Comparison of ENCODE assay signal across 14 cellular contexts in the genomic region with DNA sequence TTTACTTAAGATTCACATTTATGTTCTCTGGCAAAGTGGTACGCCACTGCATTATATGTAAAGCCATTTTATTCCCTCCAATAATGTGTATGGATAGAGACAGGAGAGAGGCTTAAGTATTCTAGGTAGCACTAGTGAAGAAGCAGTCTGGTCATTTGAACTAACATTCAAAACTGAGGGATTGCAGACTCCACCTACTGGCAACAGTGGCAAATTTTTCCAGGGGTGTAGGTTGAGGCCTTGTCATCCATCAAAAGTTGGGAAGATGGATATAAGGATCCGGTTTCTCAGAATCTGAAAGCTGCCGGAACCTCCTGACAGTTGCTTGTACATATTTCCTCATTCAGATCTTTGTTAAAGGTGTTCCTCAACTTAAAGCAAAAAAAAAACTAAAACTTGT.
A peak's percentile ranks its signal among the peaks of the same experiment; 100 is the strongest.
DNase-seq lines count a peak whose midpoint lies in the region; ATAC-seq and TF ChIP-seq lines count a peak whose summit lies in the region.
"Had no signal": no experiment of that assay in that cellular context is flagged by ENCODE, and none has a peak within 500 bp of the region (broad histone marks: within the 10 kb centered on the region; RNA-seq: fewer than 3 reads in every experiment).

No MANE protein-coding gene starts in this region.

- peak; percentile 50 for DNase-seq in DMS53 (lab: John Stamatoyannopoulos, UW)
- no peak for DNase-seq in DMS53 treated with DMSO at 0.1 percent for 48 hours (lab: John Stamatoyannopoulos, UW; ENCODE audit: unreplicated experiment)
- no peak for DNase-seq in DND-41
- no peak for DNase-seq in PC-9
- peak; percentile 24 for DNase-seq in iPS-NIHi11 (ENCODE audit: low spot score)
- no peak for DNase-seq in GM10248 (ENCODE audit: extremely low spot score)
- no peak for DNase-seq in hypothalamus (lab: John Stamatoyannopoulos, UW)
- DNase-seq in activated CD8-positive, alpha-beta memory T cell treated with anti-CD3 and anti-CD28 coated beads for 24 hours = no peak
- DNase-seq: activated naive CD8-positive, alpha-beta T cell treated with anti-CD3 and anti-CD28 coated beads, Interleukin-2, amount 10 ng/mL, durations not matched to agents 7 days and 5 days; esophagus squamous epithelium; NCI-H510A treated with DMSO at 0.1 percent for 48 hours; stimulated activated CD8-positive, alpha-beta memory T cell treated with anti-CD3 and anti-CD28 coated beads, Interleukin-4, amount 100 ng/mL, for 48 hours; transverse colon had no signal

- ATAC-seq in DND-41 (ENCODE audit: insufficient read depth, low read depth) = no peak

- H3K36me3 ChIP-seq in DND-41 (ENCODE audit: insufficient read depth, low read length) (no peaks in the 10 kb centered on the region), PC-9 (ENCODE audit: low read depth) (no peaks in the 10 kb centered on the region)
- H3K36me3 ChIP-seq: esophagus squamous epithelium, transverse colon had no signal

- H2AFZ ChIP-seq in DND-41 (ENCODE audit: low read depth, low read length) (no peak overlapping the region), PC-9 (no peak overlapping the region)

- POLR2A ChIA-PET in PC-9 (lab: Charles Lee; ENCODE audit: unreplicated experiment) (no interaction called here), GM10248 (lab: Yijun Ruan, JAX) (no interaction called here)

- H4K20me1 ChIP-seq in DND-41 (ENCODE audit: insufficient read depth, low read length) (no peaks in the 10 kb centered on the region), PC-9 (ENCODE audit: insufficient read depth) (no peaks in the 10 kb centered on the region)

- no peak overlapping the region for H3K9ac ChIP-seq in DND-41 (ENCODE audit: low read depth, low read length)
- H3K9ac ChIP-seq: KMS-11 had no signal

- intact Hi-C loops in PC-9 (cut with micrococcal nuclease; ENCODE audit: unreplicated experiment) = loop anchor here (5.0 to 10.0 kb wide), 2 partner anchors 522 to 675 kb away; no protein-coding TSS in a partner anchor

- H3F3A ChIP-seq in PC-9 (ENCODE audit: insufficient read depth, low read depth) = no peaks in the 10 kb centered on the region

- H3K9me3 ChIP-seq in DND-41 (ENCODE audit: insufficient read depth, low read length, severe bottlenecking) (no peaks in the 10 kb centered on the region), PC-9 (ENCODE audit: insufficient read depth, low read depth) (no peaks in the 10 kb centered on the region)
- H3K9me3 ChIP-seq: esophagus squamous epithelium, transverse colon had no signal

- H3K4me2 ChIP-seq in DND-41 (ENCODE audit: insufficient read depth, low read length) (no peak overlapping the region), PC-9 (no peak overlapping the region)
- H3K4me2 ChIP-seq: KMS-11 had no signal

- H3K79me2 ChIP-seq in DND-41 (ENCODE audit: insufficient read depth, low read length) = no peaks in the 10 kb centered on the region
- no peaks in the 10 kb centered on the region for H3K79me2 ChIP-seq in PC-9 (ENCODE audit: low read depth)

- H3K27me3 ChIP-seq in DND-41 (ENCODE audit: insufficient read depth, low read length, poor library complexity) (no peaks in the 10 kb centered on the region), PC-9 (ENCODE audit: insufficient read depth, low read depth) (no peaks in the 10 kb centered on the region)
- H3K27me3 ChIP-seq: esophagus squamous epithelium, transverse colon had no signal

- BruUV-seq in PC-9 (replicated peaks; lab: Mats Ljungman, UMichigan) = no TSS peak

- H3K4me3 ChIP-seq in DND-41 (ENCODE audit: low read depth in 1 of 2, low read length in 2 of 2) = no peak overlapping the region
- no peak overlapping the region for H3K4me3 ChIP-seq in PC-9
- H3K4me3 ChIP-seq: esophagus squamous epithelium, transverse colon had no signal

- no peaks in the 10 kb centered on the region for H3K9me2 ChIP-seq in PC-9 (ENCODE audit: insufficient read depth)

- peak; percentile 11 for TF ChIP-seq CTCF in DND-41 (IDR thresholded peaks at IDR 0.05; ENCODE audit: borderline replicate concordance, extremely low read depth, low read length, poor library complexity, severe bottlenecking)
- TF ChIP-seq CTCF in PC-9 (conservative IDR thresholded peaks at IDR 0.05) = peak; percentile 39; the same call in 1 of the 2 replicates
- TF ChIP-seq CTCF in GM10248 (IDR thresholded peaks at IDR 0.05; ENCODE audit: control extremely low read depth, extremely low read depth, low read depth, missing control alignments) = no peak

- H3K4me1 ChIP-seq in DND-41 (ENCODE audit: insufficient read depth, low read length) (no peaks in the 10 kb centered on the region), PC-9 (replicated peaks; ENCODE audit: insufficient read depth) (no peaks in the 10 kb centered on the region)
- H3K4me1 ChIP-seq: esophagus squamous epithelium, transverse colon had no signal

- no peak overlapping the region for H3K27ac ChIP-seq in DND-41 (ENCODE audit: low read length)
- no peak overlapping the region for H3K27ac ChIP-seq in PC-9
- H3K27ac ChIP-seq: esophagus squamous epithelium, KMS-11, transverse colon had no signal

- CTCF ChIA-PET in PC-9 (lab: Charles Lee) = no interaction called here
- CTCF ChIA-PET in GM10248 (lab: Yijun Ruan, JAX) = no interaction called here

Comparison
In these comparisons a context has a peak if more than half of its experiments do, and no peak if none do; other contexts are left out.
1. DNase-seq: peak in DMS53 (single experiment) and iPS-NIHi11 (single experiment); none in DMS53 treated with DMSO at 0.1 percent for 48 hours (single experiment), DND-41 (single experiment), PC-9 (0 of 2), GM10248 (single experiment), hypothalamus (0 of 51) and activated CD8-positive, alpha-beta memory T cell treated with anti-CD3 and anti-CD28 coated beads for 24 hours (single experiment).